ENCODE assay signal across 1 cellular context in the genomic region with DNA sequence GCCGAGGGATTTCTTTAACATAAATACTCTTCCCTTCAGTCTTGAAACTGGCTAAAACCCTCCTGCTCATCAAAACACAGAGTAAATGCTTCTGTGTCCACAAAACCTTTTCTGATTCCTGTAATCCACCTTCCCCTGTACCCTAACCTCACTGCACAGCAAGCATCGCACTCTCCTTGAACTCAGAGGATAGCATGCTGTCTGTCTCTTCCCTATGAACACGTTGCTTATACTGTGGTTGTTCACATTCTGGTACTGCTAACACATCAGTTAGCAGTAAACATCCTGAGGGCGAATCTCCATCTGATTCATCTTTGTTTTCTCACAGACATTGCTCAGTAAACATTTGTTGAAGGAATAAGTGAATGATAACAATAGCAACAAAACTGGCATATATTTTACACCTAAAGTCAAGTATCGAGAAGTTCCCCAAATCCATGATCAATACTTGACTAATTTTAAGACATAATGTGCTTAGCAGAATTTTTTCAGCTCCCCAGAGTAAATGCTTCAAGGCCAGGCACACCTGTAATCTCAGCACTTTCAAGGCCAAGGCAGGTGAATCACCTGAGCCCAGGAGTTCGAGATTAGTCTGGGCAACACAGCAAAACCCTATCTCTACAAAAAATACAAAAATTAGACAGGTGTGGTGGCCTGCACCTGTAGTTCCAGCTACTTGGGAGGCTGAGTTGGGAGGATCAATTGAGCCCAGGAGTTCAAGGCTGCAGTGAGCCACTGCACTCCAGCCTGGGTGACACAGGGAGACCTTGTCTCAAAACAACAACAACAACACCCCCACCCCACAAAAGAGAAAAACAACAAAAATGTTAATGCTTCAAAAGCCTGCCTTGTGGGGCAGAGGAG.
TF ChIP-seq lines count a peak whose summit lies in the region.

No MANE protein-coding gene starts in this region.

TF ChIP-seq in HepG2, 621 proteins besides CTCF, POLR2A, EP300 and RAD21 (continued from another document and continues in another):
- TF ChIP-seq, protein P1, sequence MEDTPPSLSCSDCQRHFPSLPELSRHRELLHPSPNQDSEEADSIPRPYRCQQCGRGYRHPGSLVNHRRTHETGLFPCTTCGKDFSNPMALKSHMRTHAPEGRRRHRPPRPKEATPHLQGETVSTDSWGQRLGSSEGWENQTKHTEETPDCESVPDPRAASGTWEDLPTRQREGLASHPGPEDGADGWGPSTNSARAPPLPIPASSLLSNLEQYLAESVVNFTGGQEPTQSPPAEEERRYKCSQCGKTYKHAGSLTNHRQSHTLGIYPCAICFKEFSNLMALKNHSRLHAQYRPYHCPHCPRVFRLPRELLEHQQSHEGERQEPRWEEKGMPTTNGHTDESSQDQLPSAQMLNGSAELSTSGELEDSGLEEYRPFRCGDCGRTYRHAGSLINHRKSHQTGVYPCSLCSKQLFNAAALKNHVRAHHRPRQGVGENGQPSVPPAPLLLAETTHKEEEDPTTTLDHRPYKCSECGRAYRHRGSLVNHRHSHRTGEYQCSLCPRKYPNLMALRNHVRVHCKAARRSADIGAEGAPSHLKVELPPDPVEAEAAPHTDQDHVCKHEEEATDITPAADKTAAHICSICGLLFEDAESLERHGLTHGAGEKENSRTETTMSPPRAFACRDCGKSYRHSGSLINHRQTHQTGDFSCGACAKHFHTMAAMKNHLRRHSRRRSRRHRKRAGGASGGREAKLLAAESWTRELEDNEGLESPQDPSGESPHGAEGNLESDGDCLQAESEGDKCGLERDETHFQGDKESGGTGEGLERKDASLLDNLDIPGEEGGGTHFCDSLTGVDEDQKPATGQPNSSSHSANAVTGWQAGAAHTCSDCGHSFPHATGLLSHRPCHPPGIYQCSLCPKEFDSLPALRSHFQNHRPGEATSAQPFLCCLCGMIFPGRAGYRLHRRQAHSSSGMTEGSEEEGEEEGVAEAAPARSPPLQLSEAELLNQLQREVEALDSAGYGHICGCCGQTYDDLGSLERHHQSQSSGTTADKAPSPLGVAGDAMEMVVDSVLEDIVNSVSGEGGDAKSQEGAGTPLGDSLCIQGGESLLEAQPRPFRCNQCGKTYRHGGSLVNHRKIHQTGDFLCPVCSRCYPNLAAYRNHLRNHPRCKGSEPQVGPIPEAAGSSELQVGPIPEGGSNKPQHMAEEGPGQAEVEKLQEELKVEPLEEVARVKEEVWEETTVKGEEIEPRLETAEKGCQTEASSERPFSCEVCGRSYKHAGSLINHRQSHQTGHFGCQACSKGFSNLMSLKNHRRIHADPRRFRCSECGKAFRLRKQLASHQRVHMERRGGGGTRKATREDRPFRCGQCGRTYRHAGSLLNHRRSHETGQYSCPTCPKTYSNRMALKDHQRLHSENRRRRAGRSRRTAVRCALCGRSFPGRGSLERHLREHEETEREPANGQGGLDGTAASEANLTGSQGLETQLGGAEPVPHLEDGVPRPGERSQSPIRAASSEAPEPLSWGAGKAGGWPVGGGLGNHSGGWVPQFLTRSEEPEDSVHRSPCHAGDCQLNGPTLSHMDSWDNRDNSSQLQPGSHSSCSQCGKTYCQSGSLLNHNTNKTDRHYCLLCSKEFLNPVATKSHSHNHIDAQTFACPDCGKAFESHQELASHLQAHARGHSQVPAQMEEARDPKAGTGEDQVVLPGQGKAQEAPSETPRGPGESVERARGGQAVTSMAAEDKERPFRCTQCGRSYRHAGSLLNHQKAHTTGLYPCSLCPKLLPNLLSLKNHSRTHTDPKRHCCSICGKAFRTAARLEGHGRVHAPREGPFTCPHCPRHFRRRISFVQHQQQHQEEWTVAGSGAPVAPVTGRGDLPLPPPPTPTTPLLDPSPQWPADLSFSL (CRISPR knock-in tag; IDR thresholded peaks at IDR 0.05), result no peak
- TF ChIP-seq, protein P2, sequence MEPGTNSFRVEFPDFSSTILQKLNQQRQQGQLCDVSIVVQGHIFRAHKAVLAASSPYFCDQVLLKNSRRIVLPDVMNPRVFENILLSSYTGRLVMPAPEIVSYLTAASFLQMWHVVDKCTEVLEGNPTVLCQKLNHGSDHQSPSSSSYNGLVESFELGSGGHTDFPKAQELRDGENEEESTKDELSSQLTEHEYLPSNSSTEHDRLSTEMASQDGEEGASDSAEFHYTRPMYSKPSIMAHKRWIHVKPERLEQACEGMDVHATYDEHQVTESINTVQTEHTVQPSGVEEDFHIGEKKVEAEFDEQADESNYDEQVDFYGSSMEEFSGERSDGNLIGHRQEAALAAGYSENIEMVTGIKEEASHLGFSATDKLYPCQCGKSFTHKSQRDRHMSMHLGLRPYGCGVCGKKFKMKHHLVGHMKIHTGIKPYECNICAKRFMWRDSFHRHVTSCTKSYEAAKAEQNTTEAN (CRISPR knock-in tag; conservative IDR thresholded peaks at IDR 0.05), result peak; percentile 97
- TF ChIP-seq MAZ (IDR thresholded peaks at IDR 0.05; ENCODE audit: borderline replicate concordance, low read depth, low read length) (no peak), MAZ (CRISPR knock-in tag; IDR thresholded peaks at IDR 0.05; ENCODE audit: low read depth) (no peak), STAT5B (CRISPR knock-in tag; IDR thresholded peaks at IDR 0.05) (no peak), KMT2B (CRISPR knock-in tag; IDR thresholded peaks at IDR 0.05) (0 out of 2 replicates have a peak, but pooled peaks have one; percentile 49), XRCC5 (optimal IDR thresholded peaks at IDR 0.05; ENCODE audit: low read length) (no peak), TBX3 (IDR thresholded peaks at IDR 0.05; ENCODE audit: borderline replicate concordance) (no peak), ISL2 (CRISPR knock-in tag; IDR thresholded peaks at IDR 0.05) (peak; percentile 44; the same call in 1 of the 2 replicates), ZNF253 (CRISPR knock-in tag; IDR thresholded peaks at IDR 0.05; ENCODE audit: borderline replicate concordance) (no peak), ZNF883 (CRISPR knock-in tag; IDR thresholded peaks at IDR 0.05; ENCODE audit: not compliant biosample characterization) (no peak), ZNF644 (CRISPR knock-in tag; IDR thresholded peaks at IDR 0.05; ENCODE audit: low read depth) (peak; percentile 54; the same call in 1 of the 2 replicates), ZMAT3 (CRISPR knock-in tag; conservative IDR thresholded peaks at IDR 0.05) (peak; percentile 87; the same call in 1 of the 2 replicates), ZFP37 (CRISPR knock-in tag; IDR thresholded peaks at IDR 0.05; ENCODE audit: borderline replicate concordance) (no peak), SOX13 (IDR thresholded peaks at IDR 0.05) (no peak), SOX13 (CRISPR knock-in tag; conservative IDR thresholded peaks at IDR 0.05 in 1 of 2, IDR thresholded peaks at IDR 0.05 in 1 of 2) (peak in 1 of 2 experiments; percentile 92; a peak in 2 of 4 replicates), ZNF124 (CRISPR knock-in tag; IDR thresholded peaks at IDR 0.05) (no peak), IRF2 (CRISPR knock-in tag; IDR thresholded peaks at IDR 0.05) (0 out of 2 replicates have a peak, but pooled peaks have one; percentile 54), NRL (CRISPR knock-in tag; IDR thresholded peaks at IDR 0.05; ENCODE audit: borderline replicate concordance) (no peak), ZNF850 (CRISPR knock-in tag; conservative IDR thresholded peaks at IDR 0.05) (no peak), RELA (CRISPR knock-in tag; IDR thresholded peaks at IDR 0.05) (no peak), HCFC1 (IDR thresholded peaks at IDR 0.05; ENCODE audit: low read depth, low read length) (no peak), SSRP1 (CRISPR knock-in tag; IDR thresholded peaks at IDR 0.05) (peak; percentile 69; the same call in 1 of the 2 replicates), CBX5 (CRISPR knock-in tag; IDR thresholded peaks at IDR 0.05; ENCODE audit: borderline replicate concordance) (no peak), ZSCAN21 (CRISPR knock-in tag; IDR thresholded peaks at IDR 0.05; ENCODE audit: borderline replicate concordance) (no peak), ZNF558 (CRISPR knock-in tag; IDR thresholded peaks at IDR 0.05; ENCODE audit: borderline replicate concordance) (no peak), TAF15 (IDR thresholded peaks at IDR 0.05; ENCODE audit: low read depth, low read length, poor library complexity, severe bottlenecking) (no peak), MEIS2 (CRISPR knock-in tag; IDR thresholded peaks at IDR 0.05) (no peak)
- TF ChIP-seq, protein P3, sequence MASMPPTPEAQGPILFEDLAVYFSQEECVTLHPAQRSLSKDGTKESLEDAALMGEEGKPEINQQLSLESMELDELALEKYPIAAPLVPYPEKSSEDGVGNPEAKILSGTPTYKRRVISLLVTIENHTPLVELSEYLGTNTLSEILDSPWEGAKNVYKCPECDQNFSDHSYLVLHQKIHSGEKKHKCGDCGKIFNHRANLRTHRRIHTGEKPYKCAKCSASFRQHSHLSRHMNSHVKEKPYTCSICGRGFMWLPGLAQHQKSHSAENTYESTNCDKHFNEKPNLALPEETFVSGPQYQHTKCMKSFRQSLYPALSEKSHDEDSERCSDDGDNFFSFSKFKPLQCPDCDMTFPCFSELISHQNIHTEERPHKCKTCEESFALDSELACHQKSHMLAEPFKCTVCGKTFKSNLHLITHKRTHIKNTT (CRISPR knock-in tag; IDR thresholded peaks at IDR 0.05), result no peak
- TF ChIP-seq, protein P4, sequence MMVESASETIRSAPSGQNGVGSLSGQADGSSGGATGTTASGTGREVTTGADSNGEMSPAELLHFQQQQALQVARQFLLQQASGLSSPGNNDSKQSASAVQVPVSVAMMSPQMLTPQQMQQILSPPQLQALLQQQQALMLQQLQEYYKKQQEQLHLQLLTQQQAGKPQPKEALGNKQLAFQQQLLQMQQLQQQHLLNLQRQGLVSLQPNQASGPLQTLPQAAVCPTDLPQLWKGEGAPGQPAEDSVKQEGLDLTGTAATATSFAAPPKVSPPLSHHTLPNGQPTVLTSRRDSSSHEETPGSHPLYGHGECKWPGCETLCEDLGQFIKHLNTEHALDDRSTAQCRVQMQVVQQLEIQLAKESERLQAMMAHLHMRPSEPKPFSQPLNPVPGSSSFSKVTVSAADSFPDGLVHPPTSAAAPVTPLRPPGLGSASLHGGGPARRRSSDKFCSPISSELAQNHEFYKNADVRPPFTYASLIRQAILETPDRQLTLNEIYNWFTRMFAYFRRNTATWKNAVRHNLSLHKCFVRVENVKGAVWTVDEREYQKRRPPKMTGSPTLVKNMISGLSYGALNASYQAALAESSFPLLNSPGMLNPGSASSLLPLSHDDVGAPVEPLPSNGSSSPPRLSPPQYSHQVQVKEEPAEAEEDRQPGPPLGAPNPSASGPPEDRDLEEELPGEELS (CRISPR knock-in tag; IDR thresholded peaks at IDR 0.05), result peak; percentile 96
- TF ChIP-seq, protein P5, sequence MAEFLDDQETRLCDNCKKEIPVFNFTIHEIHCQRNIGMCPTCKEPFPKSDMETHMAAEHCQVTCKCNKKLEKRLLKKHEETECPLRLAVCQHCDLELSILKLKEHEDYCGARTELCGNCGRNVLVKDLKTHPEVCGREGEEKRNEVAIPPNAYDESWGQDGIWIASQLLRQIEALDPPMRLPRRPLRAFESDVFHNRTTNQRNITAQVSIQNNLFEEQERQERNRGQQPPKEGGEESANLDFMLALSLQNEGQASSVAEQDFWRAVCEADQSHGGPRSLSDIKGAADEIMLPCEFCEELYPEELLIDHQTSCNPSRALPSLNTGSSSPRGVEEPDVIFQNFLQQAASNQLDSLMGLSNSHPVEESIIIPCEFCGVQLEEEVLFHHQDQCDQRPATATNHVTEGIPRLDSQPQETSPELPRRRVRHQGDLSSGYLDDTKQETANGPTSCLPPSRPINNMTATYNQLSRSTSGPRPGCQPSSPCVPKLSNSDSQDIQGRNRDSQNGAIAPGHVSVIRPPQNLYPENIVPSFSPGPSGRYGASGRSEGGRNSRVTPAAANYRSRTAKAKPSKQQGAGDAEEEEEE (CRISPR knock-in tag; IDR thresholded peaks at IDR 0.05; ENCODE audit: borderline replicate concordance), result no peak
- TF ChIP-seq, protein P6, sequence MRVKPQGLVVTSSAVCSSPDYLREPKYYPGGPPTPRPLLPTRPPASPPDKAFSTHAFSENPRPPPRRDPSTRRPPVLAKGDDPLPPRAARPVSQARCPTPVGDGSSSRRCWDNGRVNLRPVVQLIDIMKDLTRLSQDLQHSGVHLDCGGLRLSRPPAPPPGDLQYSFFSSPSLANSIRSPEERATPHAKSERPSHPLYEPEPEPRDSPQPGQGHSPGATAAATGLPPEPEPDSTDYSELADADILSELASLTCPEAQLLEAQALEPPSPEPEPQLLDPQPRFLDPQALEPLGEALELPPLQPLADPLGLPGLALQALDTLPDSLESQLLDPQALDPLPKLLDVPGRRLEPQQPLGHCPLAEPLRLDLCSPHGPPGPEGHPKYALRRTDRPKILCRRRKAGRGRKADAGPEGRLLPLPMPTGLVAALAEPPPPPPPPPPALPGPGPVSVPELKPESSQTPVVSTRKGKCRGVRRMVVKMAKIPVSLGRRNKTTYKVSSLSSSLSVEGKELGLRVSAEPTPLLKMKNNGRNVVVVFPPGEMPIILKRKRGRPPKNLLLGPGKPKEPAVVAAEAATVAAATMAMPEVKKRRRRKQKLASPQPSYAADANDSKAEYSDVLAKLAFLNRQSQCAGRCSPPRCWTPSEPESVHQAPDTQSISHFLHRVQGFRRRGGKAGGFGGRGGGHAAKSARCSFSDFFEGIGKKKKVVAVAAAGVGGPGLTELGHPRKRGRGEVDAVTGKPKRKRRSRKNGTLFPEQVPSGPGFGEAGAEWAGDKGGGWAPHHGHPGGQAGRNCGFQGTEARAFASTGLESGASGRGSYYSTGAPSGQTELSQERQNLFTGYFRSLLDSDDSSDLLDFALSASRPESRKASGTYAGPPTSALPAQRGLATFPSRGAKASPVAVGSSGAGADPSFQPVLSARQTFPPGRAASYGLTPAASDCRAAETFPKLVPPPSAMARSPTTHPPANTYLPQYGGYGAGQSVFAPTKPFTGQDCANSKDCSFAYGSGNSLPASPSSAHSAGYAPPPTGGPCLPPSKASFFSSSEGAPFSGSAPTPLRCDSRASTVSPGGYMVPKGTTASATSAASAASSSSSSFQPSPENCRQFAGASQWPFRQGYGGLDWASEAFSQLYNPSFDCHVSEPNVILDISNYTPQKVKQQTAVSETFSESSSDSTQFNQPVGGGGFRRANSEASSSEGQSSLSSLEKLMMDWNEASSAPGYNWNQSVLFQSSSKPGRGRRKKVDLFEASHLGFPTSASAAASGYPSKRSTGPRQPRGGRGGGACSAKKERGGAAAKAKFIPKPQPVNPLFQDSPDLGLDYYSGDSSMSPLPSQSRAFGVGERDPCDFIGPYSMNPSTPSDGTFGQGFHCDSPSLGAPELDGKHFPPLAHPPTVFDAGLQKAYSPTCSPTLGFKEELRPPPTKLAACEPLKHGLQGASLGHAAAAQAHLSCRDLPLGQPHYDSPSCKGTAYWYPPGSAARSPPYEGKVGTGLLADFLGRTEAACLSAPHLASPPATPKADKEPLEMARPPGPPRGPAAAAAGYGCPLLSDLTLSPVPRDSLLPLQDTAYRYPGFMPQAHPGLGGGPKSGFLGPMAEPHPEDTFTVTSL (CRISPR knock-in tag; IDR thresholded peaks at IDR 0.05; ENCODE audit: borderline replicate concordance), result peak; percentile 75; the same call in 1 of the 2 replicates
- TF ChIP-seq, protein P7, sequence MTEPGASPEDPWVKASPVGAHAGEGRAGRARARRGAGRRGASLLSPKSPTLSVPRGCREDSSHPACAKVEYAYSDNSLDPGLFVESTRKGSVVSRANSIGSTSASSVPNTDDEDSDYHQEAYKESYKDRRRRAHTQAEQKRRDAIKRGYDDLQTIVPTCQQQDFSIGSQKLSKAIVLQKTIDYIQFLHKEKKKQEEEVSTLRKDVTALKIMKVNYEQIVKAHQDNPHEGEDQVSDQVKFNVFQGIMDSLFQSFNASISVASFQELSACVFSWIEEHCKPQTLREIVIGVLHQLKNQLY (CRISPR knock-in tag; IDR thresholded peaks at IDR 0.05), result peak; percentile 50; the same call in 1 of the 2 replicates
- TF ChIP-seq, protein P8, sequence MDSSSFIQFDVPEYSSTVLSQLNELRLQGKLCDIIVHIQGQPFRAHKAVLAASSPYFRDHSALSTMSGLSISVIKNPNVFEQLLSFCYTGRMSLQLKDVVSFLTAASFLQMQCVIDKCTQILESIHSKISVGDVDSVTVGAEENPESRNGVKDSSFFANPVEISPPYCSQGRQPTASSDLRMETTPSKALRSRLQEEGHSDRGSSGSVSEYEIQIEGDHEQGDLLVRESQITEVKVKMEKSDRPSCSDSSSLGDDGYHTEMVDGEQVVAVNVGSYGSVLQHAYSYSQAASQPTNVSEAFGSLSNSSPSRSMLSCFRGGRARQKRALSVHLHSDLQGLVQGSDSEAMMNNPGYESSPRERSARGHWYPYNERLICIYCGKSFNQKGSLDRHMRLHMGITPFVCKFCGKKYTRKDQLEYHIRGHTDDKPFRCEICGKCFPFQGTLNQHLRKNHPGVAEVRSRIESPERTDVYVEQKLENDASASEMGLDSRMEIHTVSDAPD (CRISPR knock-in tag; IDR thresholded peaks at IDR 0.05), result no peak
